Comparison of ENCODE assay signal across 8 cellular contexts in genomic region chr20:25623225-25623735, GRCh38. TPM values are rescaled to one million over a fixed set of nuclear protein-coding genes. Genes with fewer than 3 reads are reported as not detected.
DNase-seq lines count a peak whose midpoint lies in the region; ATAC-seq and TF ChIP-seq lines count a peak whose summit lies in the region.

No MANE protein-coding gene starts in this region.

- peaks cover 13% of the 10 kb centered on the region for H3K79me1 ChIP-seq in trophoblast cell (ENCODE audit: low read length)

- H3K36me3 Mint-ChIP-seq in activated naive CD4-positive, alpha-beta T cell treated with anti-CD3 and anti-CD28 coated beads, Interleukin-2, amount 50 U/mL, for 72 hours: peaks cover 30 to 37% of the 10 kb centered on the region in 2 donors

- H2BK120ac ChIP-seq in trophoblast cell (ENCODE audit: insufficient read depth, low read length, poor library complexity): peak overlapping the region; percentile 27

- no peak for TF ChIP-seq CTCF in cardiac muscle cell (IDR thresholded peaks at IDR 0.05; ENCODE audit: low read depth, low read length)

- no CpG with 5 or more reads among the region's 45 CpGs for WGBS in trophoblast cell (ENCODE audit: extremely low coverage, insufficient coverage, insufficient read length)

- peak; percentile 18 for ATAC-seq in HG02852 (IDR thresholded peaks at IDR 0.05; ENCODE audit: unreplicated experiment)
- peak in 1 of 2 donors; percentile 9 for ATAC-seq in activated naive CD4-positive, alpha-beta T cell treated with anti-CD3 and anti-CD28 coated beads, Interleukin-2, amount 50 U/mL, for 72 hours

- peak overlapping the region; percentile 22 for H4K91ac ChIP-seq in trophoblast cell (ENCODE audit: low read depth, low read length)

- H3K9me3 ChIP-seq in cardiac muscle cell (ENCODE audit: low read depth) (no peaks in the 10 kb centered on the region), trophoblast cell (ENCODE audit: insufficient read depth, low read depth, low read length) (peaks cover 2% of the 10 kb centered on the region)

- H2AK5ac ChIP-seq in trophoblast cell (ENCODE audit: low read length): no peak overlapping the region

- peak overlapping the region; percentile 85 for H3K9ac ChIP-seq in trophoblast cell (ENCODE audit: low read length)

- H3K27ac Mint-ChIP-seq in activated naive CD4-positive, alpha-beta T cell treated with anti-CD3 and anti-CD28 coated beads, Interleukin-2, amount 50 U/mL, for 72 hours: peak overlapping the region; percentile 95 to 96

- H3K79me2 ChIP-seq in trophoblast cell (ENCODE audit: control insufficient read depth, insufficient read depth, low read length, poor library complexity): peaks cover 13% of the 10 kb centered on the region

- peak overlapping the region; percentile 55 for H4K8ac ChIP-seq in trophoblast cell (ENCODE audit: low read depth, low read length)

- H3K23ac ChIP-seq in trophoblast cell (ENCODE audit: low read length): no peak overlapping the region

- H3K27me3 ChIP-seq in cardiac muscle cell (no peaks in the 10 kb centered on the region), trophoblast cell (ENCODE audit: insufficient read depth, low read length) (no peaks in the 10 kb centered on the region)

- H3K27ac ChIP-seq in cardiac muscle cell (peak overlapping the region; percentile 90), trophoblast cell (ENCODE audit: low read depth, low read length) (peak overlapping the region; percentile 81)

- no peaks in the 10 kb centered on the region for H3K36me3 ChIP-seq in cardiac muscle cell
- no peaks in the 10 kb centered on the region for H3K36me3 ChIP-seq in trophoblast cell (ENCODE audit: control insufficient read depth in 1 of 2, insufficient read depth in 2 of 2, low read length in 2 of 2)

- peak overlapping the region; percentile 7 for H2BK5ac ChIP-seq in trophoblast cell (ENCODE audit: low read depth, low read length, poor library complexity)

- peaks cover 0 to 13% of the 10 kb centered on the region in 2 donors for H3K9me3 Mint-ChIP-seq in activated naive CD4-positive, alpha-beta T cell treated with anti-CD3 and anti-CD28 coated beads, Interleukin-2, amount 50 U/mL, for 72 hours

- H3K18ac ChIP-seq in trophoblast cell (ENCODE audit: low read length): peak overlapping the region; percentile 76

- peak overlapping the region; percentile 85 for H2AFZ ChIP-seq in trophoblast cell (ENCODE audit: insufficient read depth, low read length, poor library complexity)

- DNase-seq in activated CD8-positive, alpha-beta memory T cell treated with anti-CD3 and anti-CD28 coated beads for 24 hours: peak; percentile 77
- no peak for DNase-seq in activated CD8-positive, alpha-beta memory T cell treated with anti-CD3 and anti-CD28 coated beads, Interleukin-2, amount 50 U/mL, for 4 hours
- DNase-seq in NOMO-1 treated with DMSO at 0.1 percent for 48 hours (lab: John Stamatoyannopoulos, UW; ENCODE audit: unreplicated experiment) (peak; percentile 23), cardiac muscle cell (ENCODE audit: low read depth in 1 of 2, low spot score in 1 of 2) (peak; percentile 47 to 51), trophoblast cell (peak; percentile 4 to 36), putamen (ENCODE audit: low spot score) (no peak)
- peak; percentile 24 to 69 for DNase-seq in activated naive CD4-positive, alpha-beta T cell treated with anti-CD3 and anti-CD28 coated beads, Interleukin-2, amount 50 U/mL, for 72 hours (ENCODE audit: low spot score in 2 of 2)

- H4K12ac ChIP-seq in trophoblast cell (ENCODE audit: low read depth, low read length): peak overlapping the region; percentile 2

- peak overlapping the region; percentile 66 for H3K4me3 ChIP-seq in cardiac muscle cell
- H3K4me3 ChIP-seq in trophoblast cell (ENCODE audit: low read depth, low read length): peak overlapping the region; percentile 88

- peak overlapping the region; percentile 87 for H3K4me2 ChIP-seq in trophoblast cell (ENCODE audit: low read length)

- H3K4me1 ChIP-seq in cardiac muscle cell (ENCODE audit: low read depth) (peaks cover 15% of the 10 kb centered on the region), trophoblast cell (ENCODE audit: control insufficient read depth in 1 of 2, insufficient read depth in 2 of 2, low read length in 2 of 2) (peaks cover 3 to 8% of the 10 kb centered on the region in 2 experiments)

- H2BK12ac ChIP-seq in trophoblast cell (ENCODE audit: low read length): no peak overlapping the region

- peak overlapping the region; percentile 31 for H3K14ac ChIP-seq in trophoblast cell (ENCODE audit: low read length)

- H3K4ac ChIP-seq in trophoblast cell (ENCODE audit: low read depth, low read length): peak overlapping the region; percentile 9

RNA-seq across cellular contexts. Expression of gene NANP, which starts 0.5 kb away (rescaled TPM):
- total RNA-seq in activated naive CD4-positive, alpha-beta T cell treated with anti-CD3 and anti-CD28 coated beads, Interleukin-2, amount 50 U/mL, for 72 hours: 1 to 10 TPM; 6.6 to 9.5 TPM
- 3.1 and 3.7 TPM in 2 replicates for total RNA-seq in cardiac muscle cell
- polyA plus RNA-seq in cardiac muscle cell: 5.7 and 6.6 TPM in 2 replicates
- 3.7 and 4.0 TPM in 2 replicates for polyA plus RNA-seq in trophoblast cell (2013)

RNA-seq across cellular contexts. Expression of gene NINL, which starts 37.9 kb away (rescaled TPM):
- 1 to 10 TPM; 3.2 to 5.5 TPM for total RNA-seq in activated naive CD4-positive, alpha-beta T cell treated with anti-CD3 and anti-CD28 coated beads, Interleukin-2, amount 50 U/mL, for 72 hours
- 35.8 and 61.3 TPM in 2 replicates for total RNA-seq in cardiac muscle cell
- polyA plus RNA-seq in cardiac muscle cell: 26.4 and 36.1 TPM in 2 replicates
- polyA plus RNA-seq in trophoblast cell (2013): 11.3 TPM in 2 replicates

Comparison
In these comparisons a context has a peak if more than half of its experiments do, and no peak if none do; other contexts are left out.
1. DNase-seq: peak in activated CD8-positive, alpha-beta memory T cell treated with anti-CD3 and anti-CD28 coated beads for 24 hours (single experiment), NOMO-1 treated with DMSO at 0.1 percent for 48 hours (single experiment), activated naive CD4-positive, alpha-beta T cell treated with anti-CD3 and anti-CD28 coated beads, Interleukin-2, amount 50 U/mL, for 72 hours (2 of 2), cardiac muscle cell (2 of 2) and trophoblast cell (2 of 2); none in activated CD8-positive, alpha-beta memory T cell treated with anti-CD3 and anti-CD28 coated beads, Interleukin-2, amount 50 U/mL, for 4 hours (single experiment) and putamen (single experiment).